2 cellular contexts compared by ENCODE assay signal in genomic region chr10:45155784-45156183, GRCh38.
TF ChIP-seq lines count a peak whose summit lies in the region.

No MANE protein-coding gene starts in this region.

TF ChIP-seq in HepG2, 621 proteins besides CTCF, POLR2A, EP300 and RAD21 (continued from another document):
- peak; percentile 20; the same call in 1 of the 2 replicates for TF ChIP-seq THRA (CRISPR knock-in tag; IDR thresholded peaks at IDR 0.05; ENCODE audit: borderline replicate concordance)

TF ChIP-seq in K562, 482 proteins besides CTCF, POLR2A, EP300 and RAD21 (continued from another document):
- TF ChIP-seq THRA (IDR thresholded peaks at IDR 0.05) (0 out of 2 replicates have a peak, but pooled peaks have one; percentile 34), TSHZ1 (CRISPR knock-in tag; IDR thresholded peaks at IDR 0.05) (no peak)
